ENCODE assay signal across 9 cellular contexts in the genomic region with DNA sequence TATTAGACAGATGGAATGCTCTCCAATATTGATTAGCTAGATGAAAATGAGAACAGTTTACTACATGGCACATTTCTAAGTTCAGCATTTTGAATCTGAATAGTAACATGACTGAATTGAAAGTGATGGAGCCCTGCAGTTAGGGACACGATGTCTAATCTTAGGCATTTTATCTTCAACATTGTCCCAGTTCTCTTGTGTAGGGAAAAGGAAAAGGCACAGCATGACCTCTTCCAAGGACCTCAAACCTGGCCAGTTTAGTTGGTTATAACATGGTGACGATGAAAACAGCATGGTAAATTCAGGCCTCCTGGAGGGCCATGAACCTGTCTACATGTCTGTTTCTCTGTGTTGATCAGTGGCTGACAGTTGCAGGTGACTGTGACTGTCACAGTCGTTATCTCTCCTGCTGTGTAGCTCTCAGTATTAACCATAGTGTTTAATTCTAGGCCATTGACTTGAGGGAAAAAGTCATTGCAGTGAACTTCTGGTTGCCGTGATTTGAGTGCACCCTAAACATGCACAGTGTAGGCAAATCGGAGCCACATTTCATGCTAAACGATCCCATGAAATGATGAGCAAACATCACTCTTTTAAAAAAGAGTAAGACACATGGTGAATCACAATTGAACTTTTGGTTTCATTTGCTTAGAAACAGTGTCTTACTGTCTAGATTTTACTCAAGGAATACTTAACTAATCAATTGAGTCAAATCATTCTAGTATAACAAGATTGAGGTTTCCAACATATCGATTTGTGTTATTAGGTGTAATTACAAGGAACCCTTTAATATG.
A peak's percentile ranks its signal among the peaks of the same experiment; 100 is the strongest.
DNase-seq lines count a peak whose midpoint lies in the region; ATAC-seq lines count a peak whose summit lies in the region.
"Had no signal": no experiment of that assay in that cellular context is flagged by ENCODE, and none has a peak within 500 bp of the region (broad histone marks: within the 10 kb centered on the region; RNA-seq: fewer than 3 reads in every experiment).

No MANE protein-coding gene starts in this region.

- H3K4me1 Mint-ChIP-seq in activated CD4-positive, alpha-beta T cell treated with anti-CD3 and anti-CD28 coated beads, Interleukin-2, amount 10 ng/mL, durations not matched to agents 24 days and 14 days, result peaks cover 30% of the 10 kb centered on the region
- H3K4me1 Mint-ChIP-seq in T-helper 17 cell, result peaks cover 15% of the 10 kb centered on the region

- peak; percentile 72 for DNase-seq in activated CD4-positive, alpha-beta T cell treated with anti-CD3 and anti-CD28 coated beads, Interleukin-2, amount 10 ng/mL, durations not matched to agents 24 days and 14 days
- DNase-seq in activated CD4-positive, alpha-beta T cell treated with anti-CD3 and anti-CD28 coated beads, Interleukin-2, amount 50 U/mL, for 1 hour, result no peak
- no peak for DNase-seq in T-helper 17 cell
- peak in 2 of 3 experiments; percentile 8 to 9 for DNase-seq in stimulated activated CD4-positive, alpha-beta T cell treated with anti-CD3 and anti-CD28 coated beads, TNF-alpha, amount 100 ng/mL, for 24 hours (ENCODE audit: low read depth in 3 of 3)
- DNase-seq in DMS53 treated with DMSO at 0.1 percent for 48 hours (lab: John Stamatoyannopoulos, UW; ENCODE audit: unreplicated experiment), result no peak
- no peak for DNase-seq in NCI-H82 treated with DMSO at 0.1 percent for 48 hours (lab: John Stamatoyannopoulos, UW; ENCODE audit: unreplicated experiment)
- no peak for DNase-seq in C1 segment of cervical spinal cord (lab: John Stamatoyannopoulos, UW)
- DNase-seq: left lung had no signal

- H3K9me3 Mint-ChIP-seq in activated CD4-positive, alpha-beta T cell treated with anti-CD3 and anti-CD28 coated beads, Interleukin-2, amount 10 ng/mL, durations not matched to agents 24 days and 14 days, result peaks cover 3% of the 10 kb centered on the region

- no peaks in the 10 kb centered on the region for H3K9me3 ChIP-seq in T-helper 17 cell (ENCODE audit: control insufficient read depth, low read length, poor library complexity, severe bottlenecking)
- H3K9me3 ChIP-seq: left lung had no signal

- H3K27ac Mint-ChIP-seq in activated CD4-positive, alpha-beta T cell treated with anti-CD3 and anti-CD28 coated beads, Interleukin-2, amount 10 ng/mL, durations not matched to agents 24 days and 14 days, result peak overlapping the region; percentile 94
- peak overlapping the region; percentile 74 for H3K27ac Mint-ChIP-seq in T-helper 17 cell

- H3K4me3 Mint-ChIP-seq in activated CD4-positive, alpha-beta T cell treated with anti-CD3 and anti-CD28 coated beads, Interleukin-2, amount 10 ng/mL, durations not matched to agents 24 days and 14 days, result peak overlapping the region; percentile 80
- peak overlapping the region; percentile 28 for H3K4me3 Mint-ChIP-seq in T-helper 17 cell

- intact Hi-C loops in activated CD4-positive, alpha-beta T cell treated with anti-CD3 and anti-CD28 coated beads, Interleukin-2, amount 10 ng/mL, durations not matched to agents 24 days and 14 days (cut with micrococcal nuclease), result loop anchor here (1.0 to 10.0 kb wide), 11 partner anchors 24 to 1106 kb away; partner anchors contain the start of genes PHLPP1, TNFRSF11A, VPS4B and ZCCHC2

- ATAC-seq in HG02623 (IDR thresholded peaks at IDR 0.05; ENCODE audit: unreplicated experiment), result peak; percentile 64
- ATAC-seq in T-helper 17 cell, result no peak
- ATAC-seq: left lung had no signal

- H3K27me3 Mint-ChIP-seq in activated CD4-positive, alpha-beta T cell treated with anti-CD3 and anti-CD28 coated beads, Interleukin-2, amount 10 ng/mL, durations not matched to agents 24 days and 14 days, result no peaks in the 10 kb centered on the region
- H3K27me3 Mint-ChIP-seq in T-helper 17 cell, result no peaks in the 10 kb centered on the region

- no peaks in the 10 kb centered on the region for H3K36me3 Mint-ChIP-seq in activated CD4-positive, alpha-beta T cell treated with anti-CD3 and anti-CD28 coated beads, Interleukin-2, amount 10 ng/mL, durations not matched to agents 24 days and 14 days (ENCODE audit: low read depth)
- no peaks in the 10 kb centered on the region for H3K36me3 Mint-ChIP-seq in T-helper 17 cell (ENCODE audit: low read depth)

Comparison
In these comparisons a context has a peak if more than half of its experiments do, and no peak if none do; other contexts are left out.
1. DNase-seq: peak in activated CD4-positive, alpha-beta T cell treated with anti-CD3 and anti-CD28 coated beads, Interleukin-2, amount 10 ng/mL, durations not matched to agents 24 days and 14 days (single experiment) and stimulated activated CD4-positive, alpha-beta T cell treated with anti-CD3 and anti-CD28 coated beads, TNF-alpha, amount 100 ng/mL, for 24 hours (2 of 3); none in activated CD4-positive, alpha-beta T cell treated with anti-CD3 and anti-CD28 coated beads, Interleukin-2, amount 50 U/mL, for 1 hour (single experiment), T-helper 17 cell (0 of 3), DMS53 treated with DMSO at 0.1 percent for 48 hours (single experiment), NCI-H82 treated with DMSO at 0.1 percent for 48 hours (single experiment) and C1 segment of cervical spinal cord (0 of 14).